Comparison of ENCODE assay signal across 8 cellular contexts in the genomic region with DNA sequence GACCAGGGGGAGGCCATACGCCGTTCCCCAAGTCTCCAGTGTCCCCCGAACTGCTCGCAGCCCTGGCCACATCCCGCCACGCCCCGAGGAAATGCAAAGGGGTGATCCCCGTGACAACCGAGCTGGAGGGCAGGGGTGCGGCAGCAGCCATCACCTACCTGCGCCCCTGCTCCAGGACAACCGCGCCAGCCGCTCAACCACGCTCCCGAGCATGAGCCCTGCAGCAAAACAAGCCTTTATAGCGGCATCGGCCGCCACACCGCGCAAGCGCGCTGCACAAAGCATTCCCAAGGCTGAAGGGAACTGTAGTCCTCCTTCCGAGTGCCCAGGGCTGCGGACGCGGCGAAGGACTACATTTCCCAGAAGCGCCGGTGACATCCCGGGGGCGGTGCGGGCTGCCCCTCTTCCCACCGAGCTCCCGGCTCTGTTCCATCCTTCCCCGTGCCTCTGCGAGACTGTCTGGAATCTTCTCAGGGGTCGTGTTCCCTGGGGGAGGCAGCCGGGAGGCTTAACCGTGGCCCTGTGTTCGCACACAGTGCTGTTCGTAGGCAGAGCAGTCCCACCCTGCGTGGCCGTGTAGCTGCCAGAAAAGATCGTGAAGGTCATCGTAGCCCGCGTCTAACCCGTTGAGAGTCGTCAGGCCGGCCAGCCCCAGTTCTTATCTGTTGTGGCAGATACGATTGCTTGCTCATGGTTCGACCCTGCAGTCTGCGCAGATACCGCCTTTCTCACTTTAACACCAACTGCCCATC. TPM values are rescaled to one million over a fixed set of nuclear protein-coding genes. Genes with fewer than 3 reads are reported as not detected.
DNase-seq lines count a peak whose midpoint lies in the region; ATAC-seq, FAIRE-seq and TF ChIP-seq lines count a peak whose summit lies in the region.

TSS of gene ABCC5 (minus strand) at position 213 of the 752 bp plus-strand sequence. CDS start 3,492 bp downstream, outside the sequence.

- DNase-seq in D721Med (ENCODE audit: insufficient read length, low spot score) (peak; percentile 63), HuH-7 (ENCODE audit: low spot score) (peak; percentile 88), OCI-LY7 (ENCODE audit: low spot score) (peak; percentile 91), activated T-cell treated with anti-CD3 and anti-CD28 coated beads for 1 hour (ENCODE audit: low read depth) (peak; percentile 70), epithelial cell of prostate (ENCODE audit: low read depth, low spot score) (peak; percentile 52), mucosa of gallbladder (ENCODE audit: low spot score) (peak; percentile 93)
- peak; percentile 59 to 65 for DNase-seq in stimulated activated CD8-positive, alpha-beta memory T cell treated with anti-CD3 and anti-CD28 coated beads, Interleukin-4, amount 100 ng/mL, for 4 hours (ENCODE audit: low read depth in 2 of 2, low spot score in 1 of 2)

- intact Hi-C loops in OCI-LY7 (cut with micrococcal nuclease; ENCODE audit: unreplicated experiment): loop anchor here (1.0 kb wide), 3 partner anchors 65 to 123 kb away; no protein-coding TSS in a partner anchor

- CTCF ChIA-PET in OCI-LY7 (lab: Charles Lee; ENCODE audit: unreplicated experiment): interaction anchor here (0.5 to 1.5 kb wide), 8 partner anchors 106 to 242 kb away, joined by 3 to 13 read pairs (median 4); partner anchors contain the start of gene PARL

- peak; percentile 95 for ATAC-seq in GM21515 (IDR thresholded peaks at IDR 0.05; ENCODE audit: unreplicated experiment)

- H3K4me2 ChIP-seq in OCI-LY7 (ENCODE audit: low read length): peak within 1 kb of the TSS; percentile 88

- H3K36me3 ChIP-seq in OCI-LY7 (ENCODE audit: insufficient read depth, low read length): peaks cover 5% of the 10 kb centered on the region; the same call in 1 of the 2 replicates

- peaks cover 23% of the 10 kb centered on the region for H3K4me1 ChIP-seq in OCI-LY7 (ENCODE audit: insufficient read depth, low read length, poor library complexity, severe bottlenecking)

- H2AFZ ChIP-seq in OCI-LY7 (ENCODE audit: low read length): peak within 1 kb of the TSS; percentile 99

- TF ChIP-seq CTCF in D721Med (IDR thresholded peaks at IDR 0.05; ENCODE audit: insufficient read depth, missing control alignments) (no peak), OCI-LY7 (conservative IDR thresholded peaks at IDR 0.05; ENCODE audit: low read length) (peak; percentile 71)

- H3K4me3 ChIP-seq in OCI-LY7 (ENCODE audit: low read depth, low read length, poor library complexity, severe bottlenecking): peak within 1 kb of the TSS; percentile 96

- H3K27ac ChIP-seq in OCI-LY7 (ENCODE audit: low read depth, low read length, poor library complexity, severe bottlenecking) (peak within 1 kb of the TSS; percentile 31), epithelial cell of prostate (peak within 1 kb of the TSS; percentile 30)

- no peaks in the 10 kb centered on the region for H4K20me1 ChIP-seq in OCI-LY7 (ENCODE audit: insufficient read depth, low read length)

- no peak for FAIRE-seq in D721Med (lab: Jason Lieb, UNC)

- no peaks in the 10 kb centered on the region for H3K9me2 ChIP-seq in OCI-LY7 (ENCODE audit: insufficient read depth, low read length)

- no TSS peak for BruUV-seq in OCI-LY7 (replicated peaks; lab: Mats Ljungman, UMichigan)

- H3K79me2 ChIP-seq in OCI-LY7 (ENCODE audit: insufficient read depth, low read depth, low read length): peaks cover 4% of the 10 kb centered on the region; the same call in 1 of the 2 replicates

- H3K9me3 ChIP-seq in OCI-LY7 (ENCODE audit: low read length): no peaks in the 10 kb centered on the region

- POLR2A ChIA-PET in OCI-LY7 (lab: Charles Lee): interaction anchor here (0.6 to 3.8 kb wide), 6 partner anchors 12 to 134 kb away, joined by 3 to 20 read pairs (median 6); no protein-coding TSS in a partner anchor

RNA-seq across cellular contexts. Expression of gene ABCC5, which starts in this region (rescaled TPM):
- 18.1 and 28.5 TPM in 2 replicates for total RNA-seq in OCI-LY7 (2014; rRNA removed; shearing (Covaris generic))
- total RNA-seq in OCI-LY7 (2022) (24.8 and 27.2 TPM in 2 replicates), mucosa of gallbladder (37.8 TPM)

Comparison
In these comparisons a context has a peak if more than half of its experiments do, and no peak if none do; other contexts are left out.
1. Peak in every context shown above with its lines: DNase-seq, ATAC-seq, H3K4me3 ChIP-seq and H3K27ac ChIP-seq.